In genomic region chr16:88685156-88686061, GRCh38 we compare ENCODE assay signal across 8 cellular contexts. TPM values are rescaled to one million over a fixed set of nuclear protein-coding genes. Genes with fewer than 3 reads are reported as not detected.
DNase-seq lines count a peak whose midpoint lies in the region; ATAC-seq and TF ChIP-seq lines count a peak whose summit lies in the region.

No MANE protein-coding gene starts in this region.

- H3K27me3 Mint-ChIP-seq in glutamatergic neuron (ENCODE audit: unreplicated experiment), result peaks cover 10% of the 10 kb centered on the region

- H3K36me3 Mint-ChIP-seq in glutamatergic neuron (ENCODE audit: unreplicated experiment), result no peaks in the 10 kb centered on the region

- H3K4me3 ChIP-seq in GM06990 (replicated peaks; ENCODE audit: low read depth, low read length) (peak overlapping the region; percentile 81), prostate gland (peak overlapping the region; percentile 45 to 50)

- no peak overlapping the region for H3K27ac Mint-ChIP-seq in glutamatergic neuron (ENCODE audit: unreplicated experiment)

- H3K4me1 Mint-ChIP-seq in glutamatergic neuron (ENCODE audit: low read depth, unreplicated experiment), result peaks cover 1% of the 10 kb centered on the region

- peak; percentile 74 for DNase-seq in GM06990 (ENCODE audit: extremely low read depth, insufficient read length)
- peak; percentile 60 for DNase-seq in NOMO-1 treated with dmso at 0.1 percent for 144 hours (lab: John Stamatoyannopoulos, UW; ENCODE audit: unreplicated experiment)
- peak; percentile 46 for DNase-seq in activated T-helper 9 cell treated with anti-CD3 and anti-CD28 coated beads, Interleukin-2, amount 50 U/mL, for 16 hours (ENCODE audit: low read depth)
- DNase-seq in glutamatergic neuron, result no peak
- DNase-seq in prostate gland (ENCODE audit: low spot score), result no peak
- no peak for DNase-seq in NCI-H1694 (lab: John Stamatoyannopoulos, UW)
- DNase-seq in NCI-H2081 (lab: John Stamatoyannopoulos, UW), result no peak

- H3K9me3 ChIP-seq in prostate gland, result no peaks in the 10 kb centered on the region

- H3K9me3 Mint-ChIP-seq in glutamatergic neuron (ENCODE audit: unreplicated experiment), result no peaks in the 10 kb centered on the region

- ATAC-seq in GM19467 (IDR thresholded peaks at IDR 0.05; ENCODE audit: unreplicated experiment), result no peak

- TF ChIP-seq CTCF in GM06990 (IDR thresholded peaks at IDR 0.05; ENCODE audit: insufficient read depth, low read length, poor library complexity, severe bottlenecking) (peak; percentile 78), glutamatergic neuron (IDR thresholded peaks at IDR 0.05; ENCODE audit: partially characterized antibody, unreplicated experiment) (peak; percentile 43), prostate gland (IDR thresholded peaks at IDR 0.05) (peak in 2 of 4 experiments; percentile 10 to 42)

- no peak for TF ChIP-seq POLR2A in prostate gland (IDR thresholded peaks at IDR 0.05)

- 4% methylated on average over 26 of the region's 33 CpGs for WGBS in prostate gland

- no peak overlapping the region for H3K4me3 Mint-ChIP-seq in glutamatergic neuron (ENCODE audit: unreplicated experiment)

- no peak overlapping the region for H3K27ac ChIP-seq in prostate gland

- H3K4me1 ChIP-seq in prostate gland (replicated peaks), result peaks cover 6% of the 10 kb centered on the region

- intact Hi-C loops in prostate gland (cut with DNase I), result no loop called here

- no peaks in the 10 kb centered on the region for H3K36me3 ChIP-seq in GM06990 (ENCODE audit: control insufficient read depth, insufficient read depth, low read length)
- H3K36me3 ChIP-seq in prostate gland, result no peaks in the 10 kb centered on the region

- H3K27me3 ChIP-seq in GM06990 (replicated peaks; ENCODE audit: control insufficient read depth, insufficient read depth, low read length) (peaks cover 1% of the 10 kb centered on the region; the same call in 1 of the 2 replicates), prostate gland (replicated peaks; ENCODE audit: insufficient read depth) (peaks cover 3% of the 10 kb centered on the region)

RNA-seq across cellular contexts. Expression of gene SNAI3, which starts 0.9 kb away (rescaled TPM):
- total RNA-seq in glutamatergic neuron (ENCODE audit: unreplicated experiment), result not detected
- 1 to 10 TPM in 1 of 2 donors, under 1 TPM in 1; 0.46 to 2.8 TPM for total RNA-seq in prostate gland

RNA-seq across cellular contexts. Expression of gene RNF166, which starts 20.8 kb away (rescaled TPM):
- total RNA-seq in glutamatergic neuron (ENCODE audit: unreplicated experiment) (26.5 TPM), prostate gland (10 to 100 TPM; 11.6 to 30.3 TPM)

RNA-seq across cellular contexts. Expression of gene CTU2, which starts 20.9 kb away (rescaled TPM):
- 32.4 TPM for total RNA-seq in glutamatergic neuron (ENCODE audit: unreplicated experiment)
- total RNA-seq in prostate gland, result 10 to 100 TPM; 15.0 to 19.1 TPM

RNA-seq across cellular contexts. Expression of gene MVD, which starts 22.5 kb away (rescaled TPM):
- total RNA-seq in glutamatergic neuron (ENCODE audit: unreplicated experiment) (227 TPM), prostate gland (10 to 100 TPM; 34.7 to 40.0 TPM)

RNA-seq across cellular contexts. Expression of gene CYBA, which starts 34.6 kb away (rescaled TPM):
- total RNA-seq in glutamatergic neuron (ENCODE audit: unreplicated experiment) (28.7 TPM), prostate gland (100 to 1,000 TPM in 1 of 2 donors, 10 to 100 TPM in 1; 86.0 to 155 TPM)

Comparison
In these comparisons a context has a peak if more than half of its experiments do, and no peak if none do; other contexts are left out.
1. DNase-seq: peak in GM06990 (single experiment), NOMO-1 treated with dmso at 0.1 percent for 144 hours (single experiment) and activated T-helper 9 cell treated with anti-CD3 and anti-CD28 coated beads, Interleukin-2, amount 50 U/mL, for 16 hours (single experiment); none in glutamatergic neuron (single experiment), prostate gland (single experiment), NCI-H1694 (single experiment) and NCI-H2081 (0 of 2).